In the genomic region with DNA sequence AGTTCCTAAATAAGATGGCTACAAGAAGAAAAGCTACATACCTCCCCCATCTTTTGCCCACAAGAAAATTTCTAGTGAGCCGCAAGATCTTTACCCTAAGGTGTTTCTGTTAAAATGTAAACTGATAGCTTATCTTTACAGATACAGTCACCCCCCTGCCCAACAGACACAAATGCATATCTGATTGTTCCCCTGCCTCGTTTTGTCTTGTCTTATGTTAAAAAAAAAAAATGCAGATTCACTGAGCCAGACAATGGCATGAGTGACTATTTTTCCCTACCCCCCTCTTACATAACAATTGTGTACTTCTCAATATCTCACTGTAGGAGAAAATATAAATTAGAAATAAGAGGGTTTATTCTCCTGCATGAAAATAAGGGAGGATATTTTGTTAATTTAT, we compare ENCODE assay signal across 20 cellular contexts.
"Had no signal": no experiment of that assay in that cellular context is flagged by ENCODE, and none has a peak within 500 bp of the region (broad histone marks: within the 10 kb centered on the region; RNA-seq: fewer than 3 reads in every experiment).

No MANE protein-coding gene starts in this region.

- H3K36me3 ChIP-seq: brain microvascular endothelial cell, right atrium auricular region had no signal

- H3K9me3 ChIP-seq: pancreas, right atrium auricular region, tibial artery, vagina had no signal

- FAIRE-seq: kidney, pancreas had no signal

- H3K27me3 ChIP-seq: brain microvascular endothelial cell, neural progenitor cell, pancreas, right atrium auricular region, tibial artery, vagina had no signal

- H3K4me3 ChIP-seq: neural progenitor cell, pancreas, right atrium auricular region, tibial artery, vagina had no signal

- H3K27ac ChIP-seq: brain microvascular endothelial cell, neural progenitor cell, pancreas, right atrium auricular region, tibial artery, vagina had no signal

- H3K4me2 ChIP-seq: neural progenitor cell had no signal

- H2AFZ ChIP-seq: neural progenitor cell had no signal

- DNase-seq: activated CD4-positive, alpha-beta T cell treated with anti-CD3 and anti-CD28 coated beads, Interleukin-2, amount 50 U/mL, for 48 hours; activated CD8-positive, alpha-beta memory T cell treated with anti-CD3 and anti-CD28 coated beads, Interleukin-2, amount 10 ng/mL, durations not matched to agents 7 days and 5 days; activated effector memory CD4-positive, alpha-beta T cell treated with Interleukin-2 at 50 U/mL for 16 hours; activated T-cell treated with anti-CD3 and anti-CD28 coated beads, Interleukin-2, amount 50 U/mL, for 24 hours; amygdala; brain microvascular endothelial cell; cerebellar nuclear complex; dermis blood vessel endothelial cell; kidney; left ventricle myocardium superior; pancreas; small intestine; tibial artery had no signal

- H3K9ac ChIP-seq: neural progenitor cell had no signal

- H3K4me1 ChIP-seq: neural progenitor cell, pancreas, right atrium auricular region, tibial artery, vagina had no signal

- ATAC-seq: activated CD4-positive, CD25-positive, alpha-beta regulatory T cell treated with anti-CD3 and anti-CD28 coated beads, Interleukin-2, amount 50 U/mL, for 24 hours; activated CD8-positive, alpha-beta memory T cell treated with anti-CD3 and anti-CD28 coated beads, Interleukin-2, amount 10 ng/mL, durations not matched to agents 7 days and 5 days; activated naive CD4-positive, alpha-beta T cell treated with anti-CD3 and anti-CD28 coated beads, Interleukin-2, amount 50 U/mL, for 72 hours; esophagus mucosa; left ventricle myocardium superior; pancreas; stimulated activated effector memory CD8-positive, alpha-beta T cell treated with anti-CD3 and anti-CD28 coated beads, Interleukin-12 subunit alpha, Interleukin-12 subunit beta, amount 100 ng/mL, for 72 hours had no signal
